Comparison of ENCODE assay signal across 1 cellular context in the genomic region with DNA sequence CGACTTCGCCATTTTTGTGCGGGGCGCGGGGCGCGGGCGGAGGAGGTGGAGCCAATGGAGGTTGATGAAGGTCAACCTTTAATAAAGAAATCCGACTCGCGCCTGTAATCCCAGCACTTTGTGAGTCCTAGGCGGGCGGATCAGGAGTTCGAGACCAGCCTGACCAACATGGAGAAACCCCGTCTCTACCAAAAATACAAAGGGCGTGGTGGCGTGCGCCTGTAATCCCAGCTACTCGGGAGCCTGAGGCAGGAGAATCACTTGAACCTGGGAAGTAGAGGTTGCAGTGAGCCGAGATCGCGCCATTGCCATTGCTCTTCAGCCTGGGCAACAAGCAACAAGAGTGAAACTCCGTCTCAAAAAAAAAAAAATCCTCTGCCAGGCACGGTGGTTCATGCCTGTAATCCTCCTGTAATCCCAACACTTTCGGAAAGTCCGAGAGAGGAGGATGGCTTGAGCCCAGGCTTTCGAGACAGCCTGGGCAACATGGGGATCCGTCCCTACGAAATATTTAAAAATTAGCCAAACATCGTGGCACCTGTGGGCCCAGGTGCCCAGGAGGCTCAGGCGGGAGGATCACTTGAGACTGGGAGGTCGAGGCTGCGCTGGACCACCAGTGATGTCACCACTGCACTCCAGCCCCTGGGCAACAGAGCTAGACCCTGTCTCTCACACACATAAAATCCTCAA.
TF ChIP-seq lines count a peak whose summit lies in the region.

No MANE protein-coding gene starts in this region.

TF ChIP-seq in HepG2, 621 proteins besides CTCF, POLR2A, EP300 and RAD21 (continued from another document and continues in another):
- TF ChIP-seq, protein P1, sequence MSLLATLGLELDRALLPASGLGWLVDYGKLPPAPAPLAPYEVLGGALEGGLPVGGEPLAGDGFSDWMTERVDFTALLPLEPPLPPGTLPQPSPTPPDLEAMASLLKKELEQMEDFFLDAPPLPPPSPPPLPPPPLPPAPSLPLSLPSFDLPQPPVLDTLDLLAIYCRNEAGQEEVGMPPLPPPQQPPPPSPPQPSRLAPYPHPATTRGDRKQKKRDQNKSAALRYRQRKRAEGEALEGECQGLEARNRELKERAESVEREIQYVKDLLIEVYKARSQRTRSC (CRISPR knock-in tag; IDR thresholded peaks at IDR 0.05; ENCODE audit: low read depth): peak; percentile 36; the same call in 1 of the 2 replicates
- 0 out of 2 replicates have a peak, but pooled peaks have one; percentile 70 for TF ChIP-seq HES4 (CRISPR knock-in tag; IDR thresholded peaks at IDR 0.05; ENCODE audit: borderline replicate concordance)
- no peak for TF ChIP-seq HOXA9 (CRISPR knock-in tag; IDR thresholded peaks at IDR 0.05; ENCODE audit: borderline replicate concordance)
- 0 out of 2 replicates have a peak, but pooled peaks have one; percentile 29 for TF ChIP-seq MIER3 (CRISPR knock-in tag; IDR thresholded peaks at IDR 0.05; ENCODE audit: borderline replicate concordance)
- TF ChIP-seq AHR (CRISPR knock-in tag; IDR thresholded peaks at IDR 0.05): 0 out of 2 replicates have a peak, but pooled peaks have one; percentile 64
- no peak for TF ChIP-seq ZKSCAN5 (CRISPR knock-in tag; IDR thresholded peaks at IDR 0.05)
- TF ChIP-seq, protein P2, sequence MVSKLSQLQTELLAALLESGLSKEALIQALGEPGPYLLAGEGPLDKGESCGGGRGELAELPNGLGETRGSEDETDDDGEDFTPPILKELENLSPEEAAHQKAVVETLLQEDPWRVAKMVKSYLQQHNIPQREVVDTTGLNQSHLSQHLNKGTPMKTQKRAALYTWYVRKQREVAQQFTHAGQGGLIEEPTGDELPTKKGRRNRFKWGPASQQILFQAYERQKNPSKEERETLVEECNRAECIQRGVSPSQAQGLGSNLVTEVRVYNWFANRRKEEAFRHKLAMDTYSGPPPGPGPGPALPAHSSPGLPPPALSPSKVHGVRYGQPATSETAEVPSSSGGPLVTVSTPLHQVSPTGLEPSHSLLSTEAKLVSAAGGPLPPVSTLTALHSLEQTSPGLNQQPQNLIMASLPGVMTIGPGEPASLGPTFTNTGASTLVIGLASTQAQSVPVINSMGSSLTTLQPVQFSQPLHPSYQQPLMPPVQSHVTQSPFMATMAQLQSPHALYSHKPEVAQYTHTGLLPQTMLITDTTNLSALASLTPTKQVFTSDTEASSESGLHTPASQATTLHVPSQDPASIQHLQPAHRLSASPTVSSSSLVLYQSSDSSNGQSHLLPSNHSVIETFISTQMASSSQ (IDR thresholded peaks at IDR 0.05; ENCODE audit: low read depth): no peak
- TF ChIP-seq, protein P2 (CRISPR knock-in tag; IDR thresholded peaks at IDR 0.05; ENCODE audit: borderline replicate concordance): 0 out of 2 replicates have a peak, but pooled peaks have one; percentile 23
- peak; percentile 64; the same call in 1 of the 2 replicates for TF ChIP-seq IRX3 (CRISPR knock-in tag; IDR thresholded peaks at IDR 0.05; ENCODE audit: borderline replicate concordance, low read depth)
- 0 out of 2 replicates have a peak, but pooled peaks have one; percentile 39 for TF ChIP-seq ADNP (CRISPR knock-in tag; IDR thresholded peaks at IDR 0.05)
- TF ChIP-seq, protein P3, sequence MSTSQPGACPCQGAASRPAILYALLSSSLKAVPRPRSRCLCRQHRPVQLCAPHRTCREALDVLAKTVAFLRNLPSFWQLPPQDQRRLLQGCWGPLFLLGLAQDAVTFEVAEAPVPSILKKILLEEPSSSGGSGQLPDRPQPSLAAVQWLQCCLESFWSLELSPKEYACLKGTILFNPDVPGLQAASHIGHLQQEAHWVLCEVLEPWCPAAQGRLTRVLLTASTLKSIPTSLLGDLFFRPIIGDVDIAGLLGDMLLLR (CRISPR knock-in tag; IDR thresholded peaks at IDR 0.05): no peak
- TF ChIP-seq ZNF12 (CRISPR knock-in tag; IDR thresholded peaks at IDR 0.05): 0 out of 2 replicates have a peak, but pooled peaks have one; percentile 27
- TF ChIP-seq, protein P4, sequence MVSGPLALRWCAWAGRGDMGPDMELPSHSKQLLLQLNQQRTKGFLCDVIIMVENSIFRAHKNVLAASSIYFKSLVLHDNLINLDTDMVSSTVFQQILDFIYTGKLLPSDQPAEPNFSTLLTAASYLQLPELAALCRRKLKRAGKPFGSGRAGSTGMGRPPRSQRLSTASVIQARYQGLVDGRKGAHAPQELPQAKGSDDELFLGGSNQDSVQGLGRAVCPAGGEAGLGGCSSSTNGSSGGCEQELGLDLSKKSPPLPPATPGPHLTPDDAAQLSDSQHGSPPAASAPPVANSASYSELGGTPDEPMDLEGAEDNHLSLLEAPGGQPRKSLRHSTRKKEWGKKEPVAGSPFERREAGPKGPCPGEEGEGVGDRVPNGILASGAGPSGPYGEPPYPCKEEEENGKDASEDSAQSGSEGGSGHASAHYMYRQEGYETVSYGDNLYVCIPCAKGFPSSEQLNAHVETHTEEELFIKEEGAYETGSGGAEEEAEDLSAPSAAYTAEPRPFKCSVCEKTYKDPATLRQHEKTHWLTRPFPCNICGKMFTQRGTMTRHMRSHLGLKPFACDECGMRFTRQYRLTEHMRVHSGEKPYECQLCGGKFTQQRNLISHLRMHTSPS (CRISPR knock-in tag; IDR thresholded peaks at IDR 0.05; ENCODE audit: low read depth): no peak
- TF ChIP-seq, protein P5, sequence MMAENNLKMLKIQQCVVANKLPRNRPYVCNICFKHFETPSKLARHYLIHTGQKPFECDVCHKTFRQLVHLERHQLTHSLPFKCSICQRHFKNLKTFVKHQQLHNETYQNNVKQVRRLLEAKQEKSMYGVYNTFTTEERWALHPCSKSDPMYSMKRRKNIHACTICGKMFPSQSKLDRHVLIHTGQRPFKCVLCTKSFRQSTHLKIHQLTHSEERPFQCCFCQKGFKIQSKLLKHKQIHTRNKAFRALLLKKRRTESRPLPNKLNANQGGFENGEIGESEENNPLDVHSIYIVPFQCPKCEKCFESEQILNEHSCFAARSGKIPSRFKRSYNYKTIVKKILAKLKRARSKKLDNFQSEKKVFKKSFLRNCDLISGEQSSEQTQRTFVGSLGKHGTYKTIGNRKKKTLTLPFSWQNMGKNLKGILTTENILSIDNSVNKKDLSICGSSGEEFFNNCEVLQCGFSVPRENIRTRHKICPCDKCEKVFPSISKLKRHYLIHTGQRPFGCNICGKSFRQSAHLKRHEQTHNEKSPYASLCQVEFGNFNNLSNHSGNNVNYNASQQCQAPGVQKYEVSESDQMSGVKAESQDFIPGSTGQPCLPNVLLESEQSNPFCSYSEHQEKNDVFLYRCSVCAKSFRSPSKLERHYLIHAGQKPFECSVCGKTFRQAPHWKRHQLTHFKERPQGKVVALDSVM (CRISPR knock-in tag; IDR thresholded peaks at IDR 0.05): peak; percentile 27; the same call in 1 of the 2 replicates
- TF ChIP-seq, protein P6, sequence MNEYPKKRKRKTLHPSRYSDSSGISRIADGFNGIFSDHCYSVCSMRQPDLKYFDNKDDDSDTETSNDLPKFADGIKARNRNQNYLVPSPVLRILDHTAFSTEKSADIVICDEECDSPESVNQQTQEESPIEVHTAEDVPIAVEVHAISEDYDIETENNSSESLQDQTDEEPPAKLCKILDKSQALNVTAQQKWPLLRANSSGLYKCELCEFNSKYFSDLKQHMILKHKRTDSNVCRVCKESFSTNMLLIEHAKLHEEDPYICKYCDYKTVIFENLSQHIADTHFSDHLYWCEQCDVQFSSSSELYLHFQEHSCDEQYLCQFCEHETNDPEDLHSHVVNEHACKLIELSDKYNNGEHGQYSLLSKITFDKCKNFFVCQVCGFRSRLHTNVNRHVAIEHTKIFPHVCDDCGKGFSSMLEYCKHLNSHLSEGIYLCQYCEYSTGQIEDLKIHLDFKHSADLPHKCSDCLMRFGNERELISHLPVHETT (CRISPR knock-in tag; conservative IDR thresholded peaks at IDR 0.05): peak; percentile 70; the same call in 1 of the 2 replicates
- TF ChIP-seq NCOA2 (CRISPR knock-in tag; IDR thresholded peaks at IDR 0.05): 0 out of 2 replicates have a peak, but pooled peaks have one; percentile 7
- peak; percentile 86; the same call in 1 of the 2 replicates for TF ChIP-seq ZNF790 (CRISPR knock-in tag; IDR thresholded peaks at IDR 0.05; ENCODE audit: borderline replicate concordance)
- TF ChIP-seq NCOA1 (CRISPR knock-in tag; IDR thresholded peaks at IDR 0.05): peak; percentile 95; the same call in 1 of the 2 replicates
- TF ChIP-seq, protein P7, sequence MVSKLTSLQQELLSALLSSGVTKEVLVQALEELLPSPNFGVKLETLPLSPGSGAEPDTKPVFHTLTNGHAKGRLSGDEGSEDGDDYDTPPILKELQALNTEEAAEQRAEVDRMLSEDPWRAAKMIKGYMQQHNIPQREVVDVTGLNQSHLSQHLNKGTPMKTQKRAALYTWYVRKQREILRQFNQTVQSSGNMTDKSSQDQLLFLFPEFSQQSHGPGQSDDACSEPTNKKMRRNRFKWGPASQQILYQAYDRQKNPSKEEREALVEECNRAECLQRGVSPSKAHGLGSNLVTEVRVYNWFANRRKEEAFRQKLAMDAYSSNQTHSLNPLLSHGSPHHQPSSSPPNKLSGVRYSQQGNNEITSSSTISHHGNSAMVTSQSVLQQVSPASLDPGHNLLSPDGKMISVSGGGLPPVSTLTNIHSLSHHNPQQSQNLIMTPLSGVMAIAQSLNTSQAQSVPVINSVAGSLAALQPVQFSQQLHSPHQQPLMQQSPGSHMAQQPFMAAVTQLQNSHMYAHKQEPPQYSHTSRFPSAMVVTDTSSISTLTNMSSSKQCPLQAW (CRISPR knock-in tag; IDR thresholded peaks at IDR 0.05): 0 out of 2 replicates have a peak, but pooled peaks have one; percentile 18
- no peak for TF ChIP-seq ZSCAN21 (CRISPR knock-in tag; IDR thresholded peaks at IDR 0.05; ENCODE audit: borderline replicate concordance)
- 0 out of 2 replicates have a peak, but pooled peaks have one; percentile 32 for TF ChIP-seq ZNF44 (CRISPR knock-in tag; IDR thresholded peaks at IDR 0.05)
- TF ChIP-seq ZNF605 (CRISPR knock-in tag; IDR thresholded peaks at IDR 0.05): 0 out of 2 replicates have a peak, but pooled peaks have one; percentile 70
- TF ChIP-seq ZNF577 (CRISPR knock-in tag; IDR thresholded peaks at IDR 0.05; ENCODE audit: borderline replicate concordance, low read depth): 0 out of 2 replicates have a peak, but pooled peaks have one; percentile 13
- TF ChIP-seq, protein P8, sequence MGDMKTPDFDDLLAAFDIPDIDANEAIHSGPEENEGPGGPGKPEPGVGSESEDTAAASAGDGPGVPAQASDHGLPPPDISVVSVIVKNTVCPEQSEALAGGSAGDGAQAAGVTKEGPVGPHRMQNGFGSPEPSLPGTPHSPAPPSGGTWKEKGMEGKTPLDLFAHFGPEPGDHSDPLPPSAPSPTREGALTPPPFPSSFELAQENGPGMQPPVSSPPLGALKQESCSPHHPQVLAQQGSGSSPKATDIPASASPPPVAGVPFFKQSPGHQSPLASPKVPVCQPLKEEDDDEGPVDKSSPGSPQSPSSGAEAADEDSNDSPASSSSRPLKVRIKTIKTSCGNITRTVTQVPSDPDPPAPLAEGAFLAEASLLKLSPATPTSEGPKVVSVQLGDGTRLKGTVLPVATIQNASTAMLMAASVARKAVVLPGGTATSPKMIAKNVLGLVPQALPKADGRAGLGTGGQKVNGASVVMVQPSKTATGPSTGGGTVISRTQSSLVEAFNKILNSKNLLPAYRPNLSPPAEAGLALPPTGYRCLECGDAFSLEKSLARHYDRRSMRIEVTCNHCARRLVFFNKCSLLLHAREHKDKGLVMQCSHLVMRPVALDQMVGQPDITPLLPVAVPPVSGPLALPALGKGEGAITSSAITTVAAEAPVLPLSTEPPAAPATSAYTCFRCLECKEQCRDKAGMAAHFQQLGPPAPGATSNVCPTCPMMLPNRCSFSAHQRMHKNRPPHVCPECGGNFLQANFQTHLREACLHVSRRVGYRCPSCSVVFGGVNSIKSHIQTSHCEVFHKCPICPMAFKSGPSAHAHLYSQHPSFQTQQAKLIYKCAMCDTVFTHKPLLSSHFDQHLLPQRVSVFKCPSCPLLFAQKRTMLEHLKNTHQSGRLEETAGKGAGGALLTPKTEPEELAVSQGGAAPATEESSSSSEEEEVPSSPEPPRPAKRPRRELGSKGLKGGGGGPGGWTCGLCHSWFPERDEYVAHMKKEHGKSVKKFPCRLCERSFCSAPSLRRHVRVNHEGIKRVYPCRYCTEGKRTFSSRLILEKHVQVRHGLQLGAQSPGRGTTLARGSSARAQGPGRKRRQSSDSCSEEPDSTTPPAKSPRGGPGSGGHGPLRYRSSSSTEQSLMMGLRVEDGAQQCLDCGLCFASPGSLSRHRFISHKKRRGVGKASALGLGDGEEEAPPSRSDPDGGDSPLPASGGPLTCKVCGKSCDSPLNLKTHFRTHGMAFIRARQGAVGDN (CRISPR knock-in tag; IDR thresholded peaks at IDR 0.05): peak; percentile 7; the same call in 1 of the 2 replicates
- 0 out of 2 replicates have a peak, but pooled peaks have one; percentile 34 for TF ChIP-seq ISL2 (CRISPR knock-in tag; IDR thresholded peaks at IDR 0.05)
- no peak for TF ChIP-seq LCORL (IDR thresholded peaks at IDR 0.05)
- TF ChIP-seq LCORL (CRISPR knock-in tag; IDR thresholded peaks at IDR 0.05): peak; percentile 18; the same call in 1 of the 2 replicates
- TF ChIP-seq, protein P9, sequence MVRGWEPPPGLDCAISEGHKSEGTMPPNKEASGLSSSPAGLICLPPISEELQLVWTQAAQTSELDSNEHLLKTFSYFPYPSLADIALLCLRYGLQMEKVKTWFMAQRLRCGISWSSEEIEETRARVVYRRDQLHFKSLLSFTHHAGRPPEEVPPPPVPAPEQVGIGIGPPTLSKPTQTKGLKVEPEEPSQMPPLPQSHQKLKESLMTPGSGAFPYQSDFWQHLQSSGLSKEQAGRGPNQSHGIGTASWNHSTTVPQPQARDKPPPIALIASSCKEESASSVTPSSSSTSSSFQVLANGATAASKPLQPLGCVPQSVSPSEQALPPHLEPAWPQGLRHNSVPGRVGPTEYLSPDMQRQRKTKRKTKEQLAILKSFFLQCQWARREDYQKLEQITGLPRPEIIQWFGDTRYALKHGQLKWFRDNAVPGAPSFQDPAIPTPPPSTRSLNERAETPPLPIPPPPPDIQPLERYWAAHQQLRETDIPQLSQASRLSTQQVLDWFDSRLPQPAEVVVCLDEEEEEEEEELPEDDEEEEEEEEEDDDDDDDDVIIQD (CRISPR knock-in tag; IDR thresholded peaks at IDR 0.05; ENCODE audit: low read depth): 0 out of 2 replicates have a peak, but pooled peaks have one; percentile 11
- 0 out of 2 replicates have a peak, but pooled peaks have one; percentile 14 for TF ChIP-seq ZNF563 (CRISPR knock-in tag; IDR thresholded peaks at IDR 0.05)
- no peak for TF ChIP-seq ZNF607 (CRISPR knock-in tag; IDR thresholded peaks at IDR 0.05; ENCODE audit: borderline replicate concordance)
- TF ChIP-seq SAP130 (CRISPR knock-in tag; IDR thresholded peaks at IDR 0.05; ENCODE audit: low read depth): peak; percentile 6; the same call in 1 of the 2 replicates
- TF ChIP-seq MAFG (CRISPR knock-in tag; IDR thresholded peaks at IDR 0.05): no peak
- peak; percentile 64 for TF ChIP-seq ZMYM2 (CRISPR knock-in tag; IDR thresholded peaks at IDR 0.05)
- no peak for TF ChIP-seq ZNF17 (CRISPR knock-in tag; IDR thresholded peaks at IDR 0.05)
- peak; percentile 70; the same call in 1 of the 2 replicates for TF ChIP-seq TARDBP (CRISPR knock-in tag; IDR thresholded peaks at IDR 0.05)
- peak; percentile 81; the same call in 1 of the 2 replicates for TF ChIP-seq ZNF343 (CRISPR knock-in tag; IDR thresholded peaks at IDR 0.05)
- TF ChIP-seq EZH2 (conservative IDR thresholded peaks at IDR 0.05; ENCODE audit: low read depth, low read length): no peak
